In genomic region chr12:118183711-118184110, GRCh38 we compare ENCODE assay signal across 1 cellular context.
TF ChIP-seq lines count a peak whose summit lies in the region.

No MANE protein-coding gene starts in this region.

TF ChIP-seq in GM12878, 131 proteins besides CTCF, POLR2A, EP300 and RAD21:
- TF ChIP-seq ZBTB33 (IDR thresholded peaks at IDR 0.05) (no peak), IKZF2 (IDR thresholded peaks at IDR 0.05) (0 out of 4 replicates have a peak, but pooled peaks of 1 of the 2 experiments have one; percentile 30), IKZF1 (conservative IDR thresholded peaks at IDR 0.05) (0 out of 2 replicates have a peak, but pooled peaks have one; percentile 27), ZNF622 (IDR thresholded peaks at IDR 0.05) (no peak)
